Comparison of ENCODE assay signal across 22 cellular contexts in the genomic region with DNA sequence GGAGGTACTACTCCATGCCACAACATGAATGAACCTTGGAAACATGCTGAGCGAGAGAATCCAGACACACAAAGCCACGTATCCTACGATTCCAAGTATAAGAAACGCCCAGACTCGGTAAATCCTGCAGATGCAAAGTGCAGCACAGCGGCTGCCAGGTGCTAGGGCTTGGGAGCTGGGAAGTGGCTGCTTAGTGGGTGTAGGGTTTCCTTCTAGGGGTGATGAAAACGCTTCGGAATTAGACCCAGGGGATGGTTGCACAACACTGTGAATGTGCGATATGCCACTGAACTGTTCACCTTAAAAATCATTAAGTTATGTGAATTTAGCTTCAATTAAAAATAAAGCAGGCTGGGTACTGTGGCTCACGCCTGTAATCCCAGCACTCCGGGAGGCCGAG. TPM values are rescaled to one million over a fixed set of nuclear protein-coding genes. Genes with fewer than 3 reads are reported as not detected.
A peak's percentile ranks its signal among the peaks of the same experiment; 100 is the strongest.
DNase-seq lines count a peak whose midpoint lies in the region; ATAC-seq and TF ChIP-seq lines count a peak whose summit lies in the region.
"Had no signal": no experiment of that assay in that cellular context is flagged by ENCODE, and none has a peak within 500 bp of the region (broad histone marks: within the 10 kb centered on the region; RNA-seq: fewer than 3 reads in every experiment).

No MANE protein-coding gene starts in this region.

- H3K36me3 Mint-ChIP-seq in activated T-helper 1 cell treated with anti-CD3 and anti-CD28 coated beads, Interleukin-12 subunit alpha, Interleukin-12 subunit beta, Interleukin-2, Interleukin-4 antibody, amounts not matched to agents 30 ng/mL and 10 ng/mL and 1 ng/mL, durations not matched to agents 14 hours and 24 hours and 36 hours (ENCODE audit: low read depth): no peaks in the 10 kb centered on the region
- H3K36me3 Mint-ChIP-seq: activated CD4-positive, alpha-beta memory T cell treated with anti-CD3 and anti-CD28 coated beads for 36 hours; activated naive CD8-positive, alpha-beta T cell; WTC11 had no signal

- H3K4me1 ChIP-seq in body of pancreas: peaks cover 45% of the 10 kb centered on the region
- H3K4me1 ChIP-seq in trophoblast cell (ENCODE audit: control insufficient read depth in 1 of 2, insufficient read depth in 2 of 2, low read length in 2 of 2): no peaks in the 10 kb centered on the region

- H2BK5ac ChIP-seq in trophoblast cell (ENCODE audit: low read depth, low read length, poor library complexity): no peak overlapping the region

- H3K36me3 ChIP-seq in body of pancreas (replicated peaks in 1 of 2; ENCODE audit: insufficient read depth in 1 of 2, low read depth in 2 of 2) (no peaks in the 10 kb centered on the region), trophoblast cell (ENCODE audit: control insufficient read depth in 1 of 2, insufficient read depth in 2 of 2, low read length in 2 of 2) (no peaks in the 10 kb centered on the region)

- H4K12ac ChIP-seq in trophoblast cell (ENCODE audit: low read depth, low read length): no peak overlapping the region

- H3K14ac ChIP-seq in trophoblast cell (ENCODE audit: low read length): no peak overlapping the region

- no peaks in the 10 kb centered on the region for H3K79me2 ChIP-seq in trophoblast cell (ENCODE audit: control insufficient read depth, insufficient read depth, low read length, poor library complexity)

- H3K27ac ChIP-seq in body of pancreas: peak overlapping the region in 3 of 4 donors; percentile 69 to 89 (median 87)
- H3K27ac ChIP-seq in trophoblast cell (ENCODE audit: low read depth, low read length): no peak overlapping the region
- H3K27ac ChIP-seq: PC-9 had no signal

- H2AK5ac ChIP-seq in trophoblast cell (ENCODE audit: low read length): no peak overlapping the region

- 71 to 84% methylated on average over 12 of the region's 12 CpGs for WGBS in body of pancreas, 2 donors
- WGBS in trophoblast cell (ENCODE audit: extremely low coverage, insufficient coverage, insufficient read length): no CpG with 5 or more reads among the region's 12 CpGs

- no peak overlapping the region for H3K23ac ChIP-seq in trophoblast cell (ENCODE audit: low read length)

- H3K4me3 ChIP-seq in body of pancreas: no peak overlapping the region
- H3K4me3 ChIP-seq in trophoblast cell (ENCODE audit: low read depth, low read length): no peak overlapping the region
- H3K4me3 ChIP-seq: PC-9, smooth muscle cell had no signal

- ATAC-seq in body of pancreas: peak; percentile 81
- no peak for ATAC-seq in HG02840 (IDR thresholded peaks at IDR 0.05; ENCODE audit: low FRiP score, unreplicated experiment)
- ATAC-seq: activated T-cell treated with anti-CD3 and anti-CD28 coated beads, Interleukin-2, amount 50 U/mL, for 72 hours; left cardiac atrium; T-helper 17 cell; WTC11 had no signal

- H4K8ac ChIP-seq in trophoblast cell (ENCODE audit: low read depth, low read length): no peak overlapping the region

- no peak overlapping the region for H4K91ac ChIP-seq in trophoblast cell (ENCODE audit: low read depth, low read length)

- no peaks in the 10 kb centered on the region for H3K4me1 Mint-ChIP-seq in activated T-helper 1 cell treated with anti-CD3 and anti-CD28 coated beads, Interleukin-12 subunit alpha, Interleukin-12 subunit beta, Interleukin-2, Interleukin-4 antibody, amounts not matched to agents 30 ng/mL and 10 ng/mL and 1 ng/mL, durations not matched to agents 14 hours and 24 hours and 36 hours (ENCODE audit: low read depth)

- peak; percentile 56 for DNase-seq in DMS79 treated with DMSO at 0.1 percent for 48 hours (lab: John Stamatoyannopoulos, UW)
- DNase-seq in NCI-H1092 (lab: John Stamatoyannopoulos, UW): peak; percentile 60
- DNase-seq in body of pancreas: peak in 3 of 4 donors; percentile 33 to 63 (median 43)
- no peak for DNase-seq in trophoblast cell
- no peak for DNase-seq in AG20443 (ENCODE audit: low spot score)
- no peak for DNase-seq in pons (ENCODE audit: low spot score)
- DNase-seq in activated T-helper 1 cell treated with anti-CD3 and anti-CD28 coated beads, Interleukin-12 subunit alpha, Interleukin-12 subunit beta, Interleukin-2, Interleukin-4 antibody, amounts not matched to agents 30 ng/mL and 10 ng/mL and 1 ng/mL, durations not matched to agents 14 hours and 24 hours and 36 hours (ENCODE audit: low spot score): no peak
- DNase-seq: activated CD4-positive, alpha-beta memory T cell treated with anti-CD3 and anti-CD28 coated beads for 36 hours; activated T-cell treated with anti-CD3 and anti-CD28 coated beads, Interleukin-2, amount 50 U/mL, for 72 hours; AML-193; COR-L47; foreskin melanocyte; H7; left cardiac atrium; PC-9; stimulated activated CD4-positive, alpha-beta T cell treated with anti-CD3 and anti-CD28 coated beads, Interleukin-4, amount 100 ng/mL, for 4 hours; T-helper 17 cell had no signal

- H3K27ac Mint-ChIP-seq in activated T-helper 1 cell treated with anti-CD3 and anti-CD28 coated beads, Interleukin-12 subunit alpha, Interleukin-12 subunit beta, Interleukin-2, Interleukin-4 antibody, amounts not matched to agents 30 ng/mL and 10 ng/mL and 1 ng/mL, durations not matched to agents 14 hours and 24 hours and 36 hours: no peak overlapping the region
- H3K27ac Mint-ChIP-seq: activated CD4-positive, alpha-beta memory T cell treated with anti-CD3 and anti-CD28 coated beads for 36 hours; activated naive CD8-positive, alpha-beta T cell; activated T-cell treated with anti-CD3 and anti-CD28 coated beads, Interleukin-2, amount 50 U/mL, for 72 hours; dendritic cell treated with granulocyte-macrophage colony-stimulating factor and Interleukin-4, amounts not matched to agents 40 ng/mL and 50 ng/mL, for 4 days; T-helper 17 cell; WTC11 had no signal

- peak in 1 of 3 donors; percentile 40 for TF ChIP-seq POLR2A in body of pancreas (IDR thresholded peaks at IDR 0.05)

- H3K4me2 ChIP-seq in trophoblast cell (ENCODE audit: low read length): no peak overlapping the region
- H3K4me2 ChIP-seq: PC-9, smooth muscle cell had no signal

- no peak for TF ChIP-seq CTCF in body of pancreas (IDR thresholded peaks at IDR 0.05)

- H3K27me3 Mint-ChIP-seq in activated T-helper 1 cell treated with anti-CD3 and anti-CD28 coated beads, Interleukin-12 subunit alpha, Interleukin-12 subunit beta, Interleukin-2, Interleukin-4 antibody, amounts not matched to agents 30 ng/mL and 10 ng/mL and 1 ng/mL, durations not matched to agents 14 hours and 24 hours and 36 hours (ENCODE audit: insufficient read depth): no peaks in the 10 kb centered on the region
- H3K27me3 Mint-ChIP-seq: activated CD4-positive, alpha-beta memory T cell treated with anti-CD3 and anti-CD28 coated beads for 36 hours; activated naive CD8-positive, alpha-beta T cell; dendritic cell treated with granulocyte-macrophage colony-stimulating factor and Interleukin-4, amounts not matched to agents 40 ng/mL and 50 ng/mL, for 4 days; T-helper 17 cell had no signal

- H3K18ac ChIP-seq in trophoblast cell (ENCODE audit: low read length): no peak overlapping the region

- no peak overlapping the region for H3K4ac ChIP-seq in trophoblast cell (ENCODE audit: low read depth, low read length)

- intact Hi-C loops in body of pancreas (cut with DNase I): no loop called here
- intact Hi-C loops in activated T-helper 1 cell treated with anti-CD3 and anti-CD28 coated beads, Interleukin-12 subunit alpha, Interleukin-12 subunit beta, Interleukin-2, Interleukin-4 antibody, amounts not matched to agents 30 ng/mL and 10 ng/mL and 1 ng/mL, durations not matched to agents 14 hours and 24 hours and 36 hours (cut with micrococcal nuclease): no loop called here

- no peaks in the 10 kb centered on the region for H3K79me1 ChIP-seq in trophoblast cell (ENCODE audit: low read length)

- H3K9ac ChIP-seq in trophoblast cell (ENCODE audit: low read length): peak overlapping the region; percentile 25

- no peak overlapping the region for H3K4me3 Mint-ChIP-seq in activated T-helper 1 cell treated with anti-CD3 and anti-CD28 coated beads, Interleukin-12 subunit alpha, Interleukin-12 subunit beta, Interleukin-2, Interleukin-4 antibody, amounts not matched to agents 30 ng/mL and 10 ng/mL and 1 ng/mL, durations not matched to agents 14 hours and 24 hours and 36 hours
- H3K4me3 Mint-ChIP-seq: activated CD4-positive, alpha-beta memory T cell treated with anti-CD3 and anti-CD28 coated beads for 36 hours; activated naive CD8-positive, alpha-beta T cell; activated T-cell treated with anti-CD3 and anti-CD28 coated beads, Interleukin-2, amount 50 U/mL, for 72 hours; dendritic cell treated with granulocyte-macrophage colony-stimulating factor and Interleukin-4, amounts not matched to agents 40 ng/mL and 50 ng/mL, for 4 days; T-helper 17 cell; WTC11 had no signal

- no peaks in the 10 kb centered on the region for H3K27me3 ChIP-seq in body of pancreas
- H3K27me3 ChIP-seq in trophoblast cell (ENCODE audit: insufficient read depth, low read length): no peaks in the 10 kb centered on the region

- no peak overlapping the region for H2BK12ac ChIP-seq in trophoblast cell (ENCODE audit: low read length)

- H2BK120ac ChIP-seq in trophoblast cell (ENCODE audit: insufficient read depth, low read length, poor library complexity): no peak overlapping the region

- H3K9me3 ChIP-seq in body of pancreas (no peaks in the 10 kb centered on the region), trophoblast cell (ENCODE audit: insufficient read depth, low read depth, low read length) (no peaks in the 10 kb centered on the region)

- no peak overlapping the region for H2AFZ ChIP-seq in trophoblast cell (ENCODE audit: insufficient read depth, low read length, poor library complexity)
- H2AFZ ChIP-seq: PC-9 had no signal

- H3K9me3 Mint-ChIP-seq in activated T-helper 1 cell treated with anti-CD3 and anti-CD28 coated beads, Interleukin-12 subunit alpha, Interleukin-12 subunit beta, Interleukin-2, Interleukin-4 antibody, amounts not matched to agents 30 ng/mL and 10 ng/mL and 1 ng/mL, durations not matched to agents 14 hours and 24 hours and 36 hours: no peaks in the 10 kb centered on the region
- H3K9me3 Mint-ChIP-seq: activated CD4-positive, alpha-beta memory T cell treated with anti-CD3 and anti-CD28 coated beads for 36 hours; activated T-cell treated with anti-CD3 and anti-CD28 coated beads, Interleukin-2, amount 50 U/mL, for 72 hours; dendritic cell treated with granulocyte-macrophage colony-stimulating factor and Interleukin-4, amounts not matched to agents 40 ng/mL and 50 ng/mL, for 4 days; WTC11 had no signal

RNA-seq across cellular contexts. Expression of gene ADCY9, which starts 24.6 kb away (rescaled TPM):
- 10 to 100 TPM; 22.4 to 29.1 TPM for total RNA-seq in body of pancreas
- polyA plus RNA-seq in trophoblast cell (2013): 9.8 and 10.3 TPM in 2 replicates
- total RNA-seq in activated T-helper 1 cell treated with anti-CD3 and anti-CD28 coated beads, Interleukin-12 subunit alpha, Interleukin-12 subunit beta, Interleukin-2, Interleukin-4 antibody, amounts not matched to agents 30 ng/mL and 10 ng/mL and 1 ng/mL, durations not matched to agents 14 hours and 24 hours and 36 hours: 9.4 and 9.7 TPM in 2 replicates

Comparison
In these comparisons a context has a peak if more than half of its experiments do, and no peak if none do; other contexts are left out.
1. DNase-seq: peak in DMS79 treated with DMSO at 0.1 percent for 48 hours (single experiment), NCI-H1092 (single experiment) and body of pancreas (3 of 4); none in trophoblast cell (0 of 2), AG20443 (single experiment), pons (single experiment) and activated T-helper 1 cell treated with anti-CD3 and anti-CD28 coated beads, Interleukin-12 subunit alpha, Interleukin-12 subunit beta, Interleukin-2, Interleukin-4 antibody, amounts not matched to agents 30 ng/mL and 10 ng/mL and 1 ng/mL, durations not matched to agents 14 hours and 24 hours and 36 hours (single experiment).